In genomic region chr12:93018610-93019009, GRCh38 we compare ENCODE assay signal across 23 cellular contexts.
A peak's percentile ranks its signal among the peaks of the same experiment; 100 is the strongest.
DNase-seq lines count a peak whose midpoint lies in the region; ATAC-seq and TF ChIP-seq lines count a peak whose summit lies in the region.
"Had no signal": no experiment of that assay in that cellular context is flagged by ENCODE, and none has a peak within 500 bp of the region (broad histone marks: within the 10 kb centered on the region; RNA-seq: fewer than 3 reads in every experiment).

No MANE protein-coding gene starts in this region.

- H3K4me3 Mint-ChIP-seq in mesothelial cell of epicardium: no peak overlapping the region
- no peak overlapping the region for H3K4me3 Mint-ChIP-seq in stimulated activated effector memory CD8-positive, alpha-beta T cell treated with anti-CD3 and anti-CD28 coated beads, Interleukin-12 subunit alpha, Interleukin-12 subunit beta, amount 100 ng/mL, for 72 hours
- no peak overlapping the region for H3K4me3 Mint-ChIP-seq in CD8-positive, alpha-beta memory T cell
- H3K4me3 Mint-ChIP-seq: CD4-positive, alpha-beta T cell had no signal

- peaks cover 43% of the 10 kb centered on the region for H3K4me1 Mint-ChIP-seq in mesothelial cell of epicardium
- H3K4me1 Mint-ChIP-seq in stimulated activated effector memory CD8-positive, alpha-beta T cell treated with anti-CD3 and anti-CD28 coated beads, Interleukin-12 subunit alpha, Interleukin-12 subunit beta, amount 100 ng/mL, for 72 hours: no peaks in the 10 kb centered on the region
- H3K4me1 Mint-ChIP-seq in CD8-positive, alpha-beta memory T cell: no peaks in the 10 kb centered on the region

- 84% methylated on average over 2 of the region's 2 CpGs for WGBS in hepatocyte (ENCODE audit: low lambda C conversion rate, missing lambda C conversion rate)
- 91 to 96% methylated on average over 2 of the region's 2 CpGs for WGBS in GM23248 (ENCODE audit: low coverage in 1 of 2, low lambda C conversion rate in 2 of 2, missing lambda C conversion rate in 2 of 2), 2 experiments

- ATAC-seq in stimulated activated effector memory CD8-positive, alpha-beta T cell treated with anti-CD3 and anti-CD28 coated beads, Interleukin-12 subunit alpha, Interleukin-12 subunit beta, amount 100 ng/mL, for 72 hours: peak; percentile 22
- ATAC-seq in left ventricle myocardium superior: no peak
- ATAC-seq: A549, Panc1 had no signal

- H3K4me2 ChIP-seq in hepatocyte (no peak overlapping the region), GM23248 (ENCODE audit: unreplicated experiment) (no peak overlapping the region)
- H3K4me2 ChIP-seq: A549; BLaER1 treated with 17β-estradiol and CSF1 and Interleukin-3, amounts not matched to agents 10 nM and 100 nM had no signal

- no peak overlapping the region for H3K9ac ChIP-seq in GM23248
- H3K9ac ChIP-seq: BLaER1 treated with 17β-estradiol and CSF1 and Interleukin-3, amounts not matched to agents 10 nM and 100 nM had no signal

- no peak overlapping the region for H2AFZ ChIP-seq in hepatocyte
- no peak overlapping the region for H2AFZ ChIP-seq in GM23248

- CTCF ChIA-PET in CD8-positive, alpha-beta memory T cell (lab: Charles Lee): interaction anchor here (1.1 kb wide), 1 partner anchor 11 kb away, joined by 3 read pairs; no protein-coding TSS in a partner anchor

- H3K79me2 ChIP-seq in hepatocyte: no peaks in the 10 kb centered on the region
- no peaks in the 10 kb centered on the region for H3K79me2 ChIP-seq in GM23248 (ENCODE audit: insufficient read depth)

- DNase-seq in HT-29 (ENCODE audit: low spot score): peak; percentile 49
- no peak for DNase-seq in hepatocyte (ENCODE audit: low spot score)
- no peak for DNase-seq in mesothelial cell of epicardium (ENCODE audit: low spot score in 2 of 2, unreplicated experiment in 2 of 2)
- no peak for DNase-seq in stimulated activated effector memory CD8-positive, alpha-beta T cell treated with anti-CD3 and anti-CD28 coated beads, Interleukin-12 subunit alpha, Interleukin-12 subunit beta, amount 100 ng/mL, for 72 hours (ENCODE audit: low spot score in 2 of 2)
- no peak for DNase-seq in CD8-positive, alpha-beta memory T cell
- no peak for DNase-seq in activated CD4-positive, alpha-beta T cell treated with anti-CD3 and anti-CD28 coated beads, Interleukin-2, amount 50 U/mL, for 4 hours
- no peak for DNase-seq in left ventricle myocardium superior
- DNase-seq in GM23248: no peak
- DNase-seq: AML-193; CD4-positive, alpha-beta T cell; COR-L47; H7; KG1; NCI-H1048; NCI-H1417 treated with DMSO at 0.1 percent for 48 hours; NCI-H1694 treated with DMSO at 0.1 percent for 48 hours; NCI-H2081; NCI-H2227 treated with DMSO at 0.1 percent for 48 hours; NCI-H526 treated with DMSO at 0.1 percent for 48 hours; SHP77 treated with DMSO at 0.1 percent for 48 hours had no signal

- H3K4me1 ChIP-seq in hepatocyte (ENCODE audit: insufficient read depth): peaks cover 59% of the 10 kb centered on the region
- H3K4me1 ChIP-seq in CD8-positive, alpha-beta memory T cell (ENCODE audit: insufficient read depth, low read length): no peaks in the 10 kb centered on the region
- H3K4me1 ChIP-seq in GM23248 (ENCODE audit: insufficient read depth): no peaks in the 10 kb centered on the region
- H3K4me1 ChIP-seq: A549; BLaER1 treated with 17β-estradiol and CSF1 and Interleukin-3, amounts not matched to agents 10 nM and 100 nM had no signal

- POLR2A ChIA-PET in CD8-positive, alpha-beta memory T cell (lab: Charles Lee): interaction anchor here (0.6 kb wide), 1 partner anchor 10 kb away, joined by 3 read pairs; no protein-coding TSS in a partner anchor

- no peaks in the 10 kb centered on the region for H3K27me3 Mint-ChIP-seq in mesothelial cell of epicardium (ENCODE audit: low read depth)
- peaks cover 0 to under 1% of the 10 kb centered on the region in 2 donors for H3K27me3 Mint-ChIP-seq in CD8-positive, alpha-beta memory T cell
- H3K27me3 Mint-ChIP-seq: CD4-positive, alpha-beta T cell had no signal

- H3F3A ChIP-seq in GM23248 (ENCODE audit: insufficient read depth): no peaks in the 10 kb centered on the region

- H4K20me1 ChIP-seq in hepatocyte (ENCODE audit: insufficient read depth, poor library complexity, severe bottlenecking): no peaks in the 10 kb centered on the region
- no peaks in the 10 kb centered on the region for H4K20me1 ChIP-seq in GM23248 (ENCODE audit: insufficient read depth)
- H4K20me1 ChIP-seq: BLaER1 treated with 17β-estradiol and CSF1 and Interleukin-3, amounts not matched to agents 10 nM and 100 nM had no signal

- in situ Hi-C loops in GM23248 (cut with MboI): no loop called here

- H3K9me3 Mint-ChIP-seq in mesothelial cell of epicardium: no peaks in the 10 kb centered on the region
- H3K9me3 Mint-ChIP-seq in stimulated activated effector memory CD8-positive, alpha-beta T cell treated with anti-CD3 and anti-CD28 coated beads, Interleukin-12 subunit alpha, Interleukin-12 subunit beta, amount 100 ng/mL, for 72 hours: no peaks in the 10 kb centered on the region
- H3K9me3 Mint-ChIP-seq in CD8-positive, alpha-beta memory T cell: no peaks in the 10 kb centered on the region
- H3K9me3 Mint-ChIP-seq: CD4-positive, alpha-beta T cell had no signal

- H3K27ac ChIP-seq in hepatocyte (peak overlapping the region; percentile 94), GM23248 (no peak overlapping the region)
- H3K27ac ChIP-seq in CD8-positive, alpha-beta memory T cell (ENCODE audit: low read depth, low read length): no peak overlapping the region
- H3K27ac ChIP-seq: A549; BLaER1 treated with 17β-estradiol and CSF1 and Interleukin-3, amounts not matched to agents 10 nM and 100 nM had no signal

- H3K9me2 ChIP-seq in hepatocyte (replicated peaks; ENCODE audit: insufficient read depth) (no peaks in the 10 kb centered on the region), GM23248 (ENCODE audit: insufficient read depth) (no peaks in the 10 kb centered on the region)

- H3K36me3 ChIP-seq in hepatocyte (replicated peaks; ENCODE audit: insufficient read depth, low read depth): no peaks in the 10 kb centered on the region
- H3K36me3 ChIP-seq in CD8-positive, alpha-beta memory T cell (ENCODE audit: insufficient read depth, low read length): no peaks in the 10 kb centered on the region
- H3K36me3 ChIP-seq in GM23248 (ENCODE audit: low read depth): no peaks in the 10 kb centered on the region
- H3K36me3 ChIP-seq: BLaER1 treated with 17β-estradiol and CSF1 and Interleukin-3, amounts not matched to agents 10 nM and 100 nM had no signal

- H3K27me3 ChIP-seq in hepatocyte (no peaks in the 10 kb centered on the region), GM23248 (replicated peaks; ENCODE audit: insufficient read depth) (no peaks in the 10 kb centered on the region)
- H3K27me3 ChIP-seq in CD8-positive, alpha-beta memory T cell (ENCODE audit: insufficient read depth, low read length, poor library complexity, severe bottlenecking): no peaks in the 10 kb centered on the region
- H3K27me3 ChIP-seq: BLaER1 treated with 17β-estradiol and CSF1 and Interleukin-3, amounts not matched to agents 10 nM and 100 nM had no signal

- intact Hi-C loops in left ventricle myocardium superior (cut with micrococcal nuclease): no loop called here

- H3K4me3 ChIP-seq in hepatocyte (no peak overlapping the region), GM23248 (no peak overlapping the region)
- no peak overlapping the region for H3K4me3 ChIP-seq in CD8-positive, alpha-beta memory T cell (ENCODE audit: low read length)
- H3K4me3 ChIP-seq: A549; BLaER1 treated with 17β-estradiol and CSF1 and Interleukin-3, amounts not matched to agents 10 nM and 100 nM had no signal

- no peaks in the 10 kb centered on the region for H3K36me3 Mint-ChIP-seq in mesothelial cell of epicardium
- no peaks in the 10 kb centered on the region for H3K36me3 Mint-ChIP-seq in stimulated activated effector memory CD8-positive, alpha-beta T cell treated with anti-CD3 and anti-CD28 coated beads, Interleukin-12 subunit alpha, Interleukin-12 subunit beta, amount 100 ng/mL, for 72 hours
- no peaks in the 10 kb centered on the region for H3K36me3 Mint-ChIP-seq in CD8-positive, alpha-beta memory T cell

- TF ChIP-seq CTCF in hepatocyte (IDR thresholded peaks at IDR 0.05; ENCODE audit: poor library complexity) (no peak), mesothelial cell of epicardium (IDR thresholded peaks at IDR 0.05; ENCODE audit: unreplicated experiment) (no peak)

- no peaks in the 10 kb centered on the region for H3K9me3 ChIP-seq in hepatocyte (ENCODE audit: low read depth)
- H3K9me3 ChIP-seq in CD8-positive, alpha-beta memory T cell (ENCODE audit: low read length): no peaks in the 10 kb centered on the region
- H3K9me3 ChIP-seq in GM23248 (ENCODE audit: low read depth): no peaks in the 10 kb centered on the region
- H3K9me3 ChIP-seq: A549; BLaER1 treated with 17β-estradiol and CSF1 and Interleukin-3, amounts not matched to agents 10 nM and 100 nM had no signal

- H3K27ac Mint-ChIP-seq in mesothelial cell of epicardium: peak overlapping the region; percentile 47
- no peak overlapping the region for H3K27ac Mint-ChIP-seq in stimulated activated effector memory CD8-positive, alpha-beta T cell treated with anti-CD3 and anti-CD28 coated beads, Interleukin-12 subunit alpha, Interleukin-12 subunit beta, amount 100 ng/mL, for 72 hours
- H3K27ac Mint-ChIP-seq in CD8-positive, alpha-beta memory T cell: no peak overlapping the region
- H3K27ac Mint-ChIP-seq: CD4-positive, alpha-beta T cell had no signal
